Comparison of ENCODE assay signal across 16 cellular contexts in the genomic region with DNA sequence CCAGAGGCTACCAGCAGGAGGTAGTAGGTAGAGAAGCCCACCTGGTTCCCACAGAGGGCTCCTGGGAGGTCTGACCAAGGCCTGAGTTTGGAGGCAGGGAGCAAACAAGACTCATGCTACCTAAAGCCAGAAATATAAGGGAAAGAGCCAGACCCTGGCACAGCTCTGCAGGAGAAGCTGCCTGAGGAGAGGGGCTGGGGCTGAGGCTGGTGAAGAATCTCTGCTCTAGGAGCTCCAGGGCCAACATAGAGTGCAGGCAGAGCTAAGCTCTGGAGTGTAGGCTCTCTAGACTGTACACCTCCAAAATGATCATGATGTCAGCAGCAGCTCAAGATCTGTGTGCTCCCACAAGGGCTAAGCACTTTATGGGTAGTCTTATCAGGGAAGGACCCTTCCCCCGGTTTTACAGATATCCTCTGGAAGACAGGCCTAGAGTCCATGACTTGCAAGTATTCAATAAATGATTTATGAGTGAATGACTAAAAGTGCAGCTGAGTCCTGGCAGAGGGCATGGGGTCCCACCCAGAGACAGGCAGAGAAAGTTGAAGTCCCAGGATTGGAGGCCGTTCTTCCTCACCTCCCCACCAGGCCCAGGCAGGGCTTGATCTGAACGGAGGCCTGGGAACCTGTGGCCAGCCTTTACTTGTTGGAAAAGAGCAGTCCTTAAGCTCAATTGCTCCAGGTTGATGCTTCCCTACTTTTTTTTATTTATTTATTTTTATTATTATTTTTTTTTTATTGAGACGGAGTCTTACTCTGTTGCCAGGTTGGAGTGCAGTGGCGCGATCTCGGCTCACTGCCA.
DNase-seq lines count a peak whose midpoint lies in the region; ATAC-seq, FAIRE-seq and TF ChIP-seq lines count a peak whose summit lies in the region.
"Had no signal": no experiment of that assay in that cellular context is flagged by ENCODE, and none has a peak within 500 bp of the region (broad histone marks: within the 10 kb centered on the region; RNA-seq: fewer than 3 reads in every experiment).

No MANE protein-coding gene starts in this region.

- no peak for FAIRE-seq in GM12878 (lab: Jason Lieb, UNC)
- FAIRE-seq: D721Med had no signal

- no peak overlapping the region for H3K4me2 ChIP-seq in GM12878 (ENCODE audit: control insufficient read depth, insufficient read depth)

- H3K4me1 Mint-ChIP-seq in activated CD4-positive, alpha-beta T cell treated with anti-CD3 and anti-CD28 coated beads, Interleukin-2, amount 10 ng/mL, durations not matched to agents 7 days and 5 days, result peaks cover 32% of the 10 kb centered on the region
- peaks cover 10% of the 10 kb centered on the region for H3K4me1 Mint-ChIP-seq in neural crest cell
- H3K4me1 Mint-ChIP-seq in activated T-helper 2 cell treated with anti-CD3 and anti-CD28 coated beads, Interferon-gamma antibody, Interleukin-2, Interleukin-4, amounts not matched to agents 10 μg/mL and 5 μg/mL and 100 μg/mL, durations not matched to agents 14 hours and 24 hours and 36 hours (ENCODE audit: low read depth), result peaks cover 21% of the 10 kb centered on the region

- no peak overlapping the region for H2AFZ ChIP-seq in GM12878 (ENCODE audit: control insufficient read depth, low read depth, low read length)

- H3K27ac ChIP-seq in HEK293 (ENCODE audit: extremely low read depth, low read depth, low read length), result no peak overlapping the region
- H3K27ac ChIP-seq in GM12878 (ENCODE audit: control insufficient read depth, insufficient read depth), result no peak overlapping the region
- H3K27ac ChIP-seq: thyroid gland had no signal

- CTCF ChIA-PET in activated CD4-positive, alpha-beta T cell treated with anti-CD3 and anti-CD28 coated beads, Interleukin-2, amount 10 ng/mL, durations not matched to agents 7 days and 5 days (lab: Charles Lee), result interaction anchor here (0.6 to 0.7 kb wide), 2 partner anchors 8 to 10 kb away, joined by 3 read pairs; no protein-coding TSS in a partner anchor
- CTCF ChIA-PET in HEK293 (lab: Yijun Ruan, JAX), result interaction anchor here (2.2 kb wide), 1 partner anchor 107 kb away, joined by 9 read pairs; no protein-coding TSS in a partner anchor
- CTCF ChIA-PET in GM12878 (lab: Yijun Ruan, JAX), result interaction anchor here (0.8 to 2.7 kb wide), 2 partner anchors 65 to 107 kb away, joined by 3 to 6 read pairs; no protein-coding TSS in a partner anchor

- no peaks in the 10 kb centered on the region for H3K79me2 ChIP-seq in GM12878 (ENCODE audit: control insufficient read depth, insufficient read depth, low read length)

- ATAC-seq in GM12878 (0 out of 3 replicates have a peak, but pooled peaks have one; percentile 3), HG03095 (IDR thresholded peaks at IDR 0.05; ENCODE audit: unreplicated experiment) (no peak)

- no peaks in the 10 kb centered on the region for H3K27me3 ChIP-seq in GM12878 (replicated peaks in 1 of 2; ENCODE audit: control insufficient read depth in 2 of 2, insufficient read depth in 2 of 2, low read length in 1 of 2)
- H3K27me3 ChIP-seq: thyroid gland had no signal

- in situ Hi-C loops in GM12878 (cut with MboI), result no loop called here

- no peak overlapping the region for H3K9ac ChIP-seq in GM12878 (ENCODE audit: control insufficient read depth, insufficient read depth, low read length)

- no TSS peak for BruUV-seq in GM12878 (replicated peaks; lab: Mats Ljungman, UMichigan)

- SMC1A ChIA-PET in GM12878 (lab: Charles Lee; ENCODE audit: uncharacterized antibody, unreplicated experiment), result interaction anchor here (1.0 to 1.7 kb wide), 2 partner anchors 15 to 65 kb away, joined by 3 read pairs; no protein-coding TSS in a partner anchor

- TF ChIP-seq EP300 in GM12878 (IDR thresholded peaks at IDR 0.05; ENCODE audit: borderline replicate concordance in 1 of 2, control insufficient read depth in 1 of 2, low read depth in 2 of 2, low read length in 2 of 2), result no peak

- H3K4me3 ChIP-seq in HEK293 (ENCODE audit: low read depth, low read length) (no peak overlapping the region), GM12878 (no peak overlapping the region)
- H3K4me3 ChIP-seq: thyroid gland had no signal

- WGBS in GM12878 (ENCODE audit: insufficient coverage, insufficient replicate concordance, low lambda C conversion rate, missing lambda C conversion rate), result 89% methylated on average over 7 of the region's 7 CpGs

- H3K36me3 Mint-ChIP-seq in activated CD4-positive, alpha-beta T cell treated with anti-CD3 and anti-CD28 coated beads, Interleukin-2, amount 10 ng/mL, durations not matched to agents 7 days and 5 days (ENCODE audit: low read depth), result no peaks in the 10 kb centered on the region
- H3K36me3 Mint-ChIP-seq in neural crest cell (ENCODE audit: low read depth), result peaks cover 5% of the 10 kb centered on the region
- no peaks in the 10 kb centered on the region for H3K36me3 Mint-ChIP-seq in activated T-helper 2 cell treated with anti-CD3 and anti-CD28 coated beads, Interferon-gamma antibody, Interleukin-2, Interleukin-4, amounts not matched to agents 10 μg/mL and 5 μg/mL and 100 μg/mL, durations not matched to agents 14 hours and 24 hours and 36 hours (ENCODE audit: low read depth)
- H3K36me3 Mint-ChIP-seq: activated naive CD4-positive, alpha-beta T cell treated with anti-CD3 and anti-CD28 coated beads, Interleukin-2, amount 50 U/mL, for 72 hours had no signal

- RAD21 ChIA-PET in GM12878 (lab: Charles Lee; ENCODE audit: unreplicated experiment), result interaction anchor here (0.9 to 1.9 kb wide), 2 partner anchors 107 to 394 kb away, joined by 3 to 5 read pairs; no protein-coding TSS in a partner anchor

- H3K9me3 ChIP-seq in HEK293 (ENCODE audit: control insufficient read depth, insufficient read depth, low read depth, low read length) (no peaks in the 10 kb centered on the region), GM12878 (replicated peaks; ENCODE audit: control insufficient read depth, insufficient read depth, low read length) (no peaks in the 10 kb centered on the region)
- H3K9me3 ChIP-seq: thyroid gland had no signal

- peak overlapping the region; percentile 14 for H3K4me3 Mint-ChIP-seq in activated CD4-positive, alpha-beta T cell treated with anti-CD3 and anti-CD28 coated beads, Interleukin-2, amount 10 ng/mL, durations not matched to agents 7 days and 5 days
- H3K4me3 Mint-ChIP-seq in neural crest cell, result peak overlapping the region; percentile 54
- no peak overlapping the region for H3K4me3 Mint-ChIP-seq in activated T-helper 2 cell treated with anti-CD3 and anti-CD28 coated beads, Interferon-gamma antibody, Interleukin-2, Interleukin-4, amounts not matched to agents 10 μg/mL and 5 μg/mL and 100 μg/mL, durations not matched to agents 14 hours and 24 hours and 36 hours (ENCODE audit: low read depth)

- no peak overlapping the region for H3K27ac Mint-ChIP-seq in activated CD4-positive, alpha-beta T cell treated with anti-CD3 and anti-CD28 coated beads, Interleukin-2, amount 10 ng/mL, durations not matched to agents 7 days and 5 days
- H3K27ac Mint-ChIP-seq in neural crest cell (ENCODE audit: unreplicated experiment), result no peak overlapping the region
- no peak overlapping the region for H3K27ac Mint-ChIP-seq in activated T-helper 2 cell treated with anti-CD3 and anti-CD28 coated beads, Interferon-gamma antibody, Interleukin-2, Interleukin-4, amounts not matched to agents 10 μg/mL and 5 μg/mL and 100 μg/mL, durations not matched to agents 14 hours and 24 hours and 36 hours
- H3K27ac Mint-ChIP-seq: GM23338 had no signal

- intact Hi-C loops in GM12878 (cut with micrococcal nuclease; ENCODE audit: unreplicated experiment), result loop anchor here (1.0 kb wide), 1 partner anchor 32 kb away; no protein-coding TSS in a partner anchor
- intact Hi-C loops in activated T-helper 2 cell treated with anti-CD3 and anti-CD28 coated beads, Interferon-gamma antibody, Interleukin-2, Interleukin-4, amounts not matched to agents 10 μg/mL and 5 μg/mL and 100 μg/mL, durations not matched to agents 14 hours and 24 hours and 36 hours (cut with micrococcal nuclease), result loop anchor here (5.0 kb wide), 1 partner anchor 35 kb away; no protein-coding TSS in a partner anchor

- H3K4me1 ChIP-seq in HEK293 (ENCODE audit: control insufficient read depth, insufficient read depth, low read length) (no peaks in the 10 kb centered on the region), GM12878 (ENCODE audit: control insufficient read depth, insufficient read depth, low read length) (no peaks in the 10 kb centered on the region; the same call in 1 of the 2 replicates)

- TF ChIP-seq RAD21 in GM12878 (IDR thresholded peaks at IDR 0.05; ENCODE audit: insufficient read depth, low read depth, low read length), result no peak

- no peak for DNase-seq in activated CD4-positive, alpha-beta T cell treated with anti-CD3 and anti-CD28 coated beads, Interleukin-2, amount 10 ng/mL, durations not matched to agents 7 days and 5 days
- no peak for DNase-seq in activated CD4-positive, alpha-beta T cell treated with anti-CD3 and anti-CD28 coated beads, Interleukin-2, amount 50 U/mL, for 4 hours
- DNase-seq in GM12878 (ENCODE audit: low read depth, low spot score) (no peak), neural crest cell (ENCODE audit: low read depth, low spot score) (no peak), NCI-H510A treated with DMSO at 0.1 percent for 48 hours (lab: John Stamatoyannopoulos, UW) (no peak)
- DNase-seq in activated T-helper 2 cell treated with anti-CD3 and anti-CD28 coated beads, Interferon-gamma antibody, Interleukin-2, Interleukin-4, amounts not matched to agents 10 μg/mL and 5 μg/mL and 100 μg/mL, durations not matched to agents 14 hours and 24 hours and 36 hours (ENCODE audit: low spot score), result no peak
- DNase-seq: central memory CD4-positive, alpha-beta T cell; MM.1S; NCI-H2081 treated with DMSO at 0.1 percent for 48 hours; retina had no signal

- no peaks in the 10 kb centered on the region for H4K20me1 ChIP-seq in GM12878 (ENCODE audit: control insufficient read depth, insufficient read depth)

- TF ChIP-seq CTCF in HEK293 (tag by site-specific recombination; IDR thresholded peaks at IDR 0.05) (no peak), GM12878 (IDR thresholded peaks at IDR 0.05 in 2 of 3, conservative IDR thresholded peaks at IDR 0.05 in 1 of 3; ENCODE audit: control insufficient read depth in 2 of 3, extremely low read depth in 1 of 3, insufficient read depth in 1 of 3, low read depth in 3 of 3, low read length in 3 of 3) (no peak), neural crest cell (conservative IDR thresholded peaks at IDR 0.05) (no peak)

- H3K36me3 ChIP-seq in HEK293 (ENCODE audit: control insufficient read depth in 2 of 2, insufficient read depth in 1 of 2, low read length in 2 of 2) (no peaks in the 10 kb centered on the region), GM12878 (ENCODE audit: control insufficient read depth in 2 of 2, insufficient read depth in 2 of 2, low read length in 1 of 2) (no peaks in the 10 kb centered on the region)
- H3K36me3 ChIP-seq: thyroid gland had no signal

- no peaks in the 10 kb centered on the region for H3K9me3 Mint-ChIP-seq in activated CD4-positive, alpha-beta T cell treated with anti-CD3 and anti-CD28 coated beads, Interleukin-2, amount 10 ng/mL, durations not matched to agents 7 days and 5 days
- no peaks in the 10 kb centered on the region for H3K9me3 Mint-ChIP-seq in neural crest cell
- no peaks in the 10 kb centered on the region for H3K9me3 Mint-ChIP-seq in activated T-helper 2 cell treated with anti-CD3 and anti-CD28 coated beads, Interferon-gamma antibody, Interleukin-2, Interleukin-4, amounts not matched to agents 10 μg/mL and 5 μg/mL and 100 μg/mL, durations not matched to agents 14 hours and 24 hours and 36 hours
- H3K9me3 Mint-ChIP-seq: activated naive CD4-positive, alpha-beta T cell treated with anti-CD3 and anti-CD28 coated beads, Interleukin-2, amount 50 U/mL, for 72 hours; GM23338 had no signal

- H3K27me3 Mint-ChIP-seq in activated CD4-positive, alpha-beta T cell treated with anti-CD3 and anti-CD28 coated beads, Interleukin-2, amount 10 ng/mL, durations not matched to agents 7 days and 5 days, result peaks cover 3% of the 10 kb centered on the region
- peaks cover 52% of the 10 kb centered on the region for H3K27me3 Mint-ChIP-seq in neural crest cell (ENCODE audit: low read depth)
- H3K27me3 Mint-ChIP-seq in activated T-helper 2 cell treated with anti-CD3 and anti-CD28 coated beads, Interferon-gamma antibody, Interleukin-2, Interleukin-4, amounts not matched to agents 10 μg/mL and 5 μg/mL and 100 μg/mL, durations not matched to agents 14 hours and 24 hours and 36 hours (ENCODE audit: low read depth), result peaks cover 10% of the 10 kb centered on the region

- POLR2A ChIA-PET in activated CD4-positive, alpha-beta T cell treated with anti-CD3 and anti-CD28 coated beads, Interleukin-2, amount 10 ng/mL, durations not matched to agents 7 days and 5 days (lab: Charles Lee), result no interaction called here
- POLR2A ChIA-PET in HEK293 (lab: Yijun Ruan, JAX), result no interaction called here
- POLR2A ChIA-PET in GM12878 (lab: Charles Lee), result no interaction called here

- TF ChIP-seq POLR2A in GM12878 (IDR thresholded peaks at IDR 0.05; ENCODE audit: low read depth, low read length), result peak; percentile 37
